In genomic region chr2:96800762-96801463, GRCh38 we compare ENCODE assay signal across 8 cellular contexts. TPM values are rescaled to one million over a fixed set of nuclear protein-coding genes. Genes with fewer than 3 reads are reported as not detected.
A peak's percentile ranks its signal among the peaks of the same experiment; 100 is the strongest.
DNase-seq lines count a peak whose midpoint lies in the region; ATAC-seq, FAIRE-seq and TF ChIP-seq lines count a peak whose summit lies in the region.

No MANE protein-coding gene starts in this region.

- H3K36me3 Mint-ChIP-seq in brain = peaks cover 3% of the 10 kb centered on the region

- no peaks in the 10 kb centered on the region for H3K27me3 ChIP-seq in Loucy (ENCODE audit: insufficient read depth, low read length, poor library complexity, severe bottlenecking)

- H3K27ac Mint-ChIP-seq in brain = no peak overlapping the region

- no peaks in the 10 kb centered on the region for H3K4me1 Mint-ChIP-seq in brain

- peak; percentile 75 for ATAC-seq in GM21528 (IDR thresholded peaks at IDR 0.05; ENCODE audit: low FRiP score, unreplicated experiment)

- no peaks in the 10 kb centered on the region for H3K4me1 ChIP-seq in Loucy (ENCODE audit: insufficient read depth, low read length, poor library complexity, severe bottlenecking)

- H3K4me2 ChIP-seq in Loucy (ENCODE audit: low read depth, low read length, poor library complexity, severe bottlenecking) = no peak overlapping the region

- H2AFZ ChIP-seq in Loucy (ENCODE audit: low read length) = no peak overlapping the region

- peak; percentile 75 for DNase-seq in Daoy (ENCODE audit: low read depth)
- peak in 3 of 4 experiments; percentile 52 to 64 (median 63) for DNase-seq in stimulated activated CD4-positive, alpha-beta T cell treated with anti-CD3 and anti-CD28 coated beads, Interleukin-1b, Interleukin-23, amount 100 ng/mL, for 24 hours (ENCODE audit: low read depth in 4 of 4, low spot score in 1 of 4)
- no peak for DNase-seq in GF-D8 (lab: John Stamatoyannopoulos, UW)

- no peaks in the 10 kb centered on the region for H3K27me3 Mint-ChIP-seq in brain

- peak; percentile 77 for TF ChIP-seq CTCF in Loucy (conservative IDR thresholded peaks at IDR 0.05; ENCODE audit: low read length)
- TF ChIP-seq CTCF in VCaP (conservative IDR thresholded peaks at IDR 0.05) = peak; percentile 95
- peak; percentile 69 to 83 for TF ChIP-seq CTCF in brain (conservative IDR thresholded peaks at IDR 0.05)

- H3F3A ChIP-seq in Loucy (ENCODE audit: low read depth) = no peaks in the 10 kb centered on the region

- no peaks in the 10 kb centered on the region for H3K79me2 ChIP-seq in Loucy (ENCODE audit: insufficient read depth, low read length)

- no peaks in the 10 kb centered on the region for H3K9me2 ChIP-seq in Loucy (replicated peaks; ENCODE audit: low read depth, low read length)

- no peaks in the 10 kb centered on the region for H3K9me3 Mint-ChIP-seq in brain

- peak overlapping the region; percentile 57 for H3K27ac ChIP-seq in VCaP

- H3K36me3 ChIP-seq in Loucy (ENCODE audit: insufficient read depth, low read length) = peaks cover 6% of the 10 kb centered on the region; the same call in 1 of the 2 replicates

- no peak overlapping the region for H3K4me3 ChIP-seq in Loucy (ENCODE audit: low read length, poor library complexity, severe bottlenecking)

- peak; percentile 62 for FAIRE-seq in islet of Langerhans (lab: Jason Lieb, UNC)

- H3K9ac ChIP-seq in Loucy (ENCODE audit: low read depth, low read length, poor library complexity, severe bottlenecking) = no peak overlapping the region

- no peaks in the 10 kb centered on the region for H3K9me3 ChIP-seq in Loucy (ENCODE audit: insufficient read depth, low read depth, low read length)

- H4K20me1 ChIP-seq in Loucy (ENCODE audit: insufficient read depth, low read length, poor library complexity, severe bottlenecking) = no peaks in the 10 kb centered on the region

- no peak overlapping the region for H3K4me3 Mint-ChIP-seq in brain

RNA-seq across cellular contexts. Expression of gene CNNM3, which starts 15.2 kb away (rescaled TPM):
- total RNA-seq in Daoy (2014; rRNA removed; shearing (Covaris generic)) = 5.1 and 5.5 TPM in 2 replicates
- 21.5 TPM for polyA plus RNA-seq in brain (ENCODE audit: insufficient read depth, low read depth, low replicate concordance)

RNA-seq across cellular contexts. Expression of gene CNNM4, which starts 40.2 kb away (rescaled TPM):
- total RNA-seq in Daoy (2014; rRNA removed; shearing (Covaris generic)) = 2.6 and 5.1 TPM in 2 replicates
- 6.3 TPM for polyA plus RNA-seq in brain (ENCODE audit: insufficient read depth, low read depth, low replicate concordance)

RNA-seq across cellular contexts. Expression of gene ANKRD23, which starts 42.9 kb away (rescaled TPM):
- 2.1 and 6.0 TPM in 2 replicates for total RNA-seq in Daoy (2014; rRNA removed; shearing (Covaris generic))
- polyA plus RNA-seq in brain (ENCODE audit: insufficient read depth, low read depth, low replicate concordance) = 0.73 TPM

RNA-seq across cellular contexts. Expression of gene ANKRD39, which starts 56.9 kb away (rescaled TPM):
- 11.7 and 24.4 TPM in 2 replicates for total RNA-seq in Daoy (2014; rRNA removed; shearing (Covaris generic))
- polyA plus RNA-seq in brain (ENCODE audit: insufficient read depth, low read depth, low replicate concordance) = 20.7 TPM
